1 cellular context compared by ENCODE assay signal in the genomic region with DNA sequence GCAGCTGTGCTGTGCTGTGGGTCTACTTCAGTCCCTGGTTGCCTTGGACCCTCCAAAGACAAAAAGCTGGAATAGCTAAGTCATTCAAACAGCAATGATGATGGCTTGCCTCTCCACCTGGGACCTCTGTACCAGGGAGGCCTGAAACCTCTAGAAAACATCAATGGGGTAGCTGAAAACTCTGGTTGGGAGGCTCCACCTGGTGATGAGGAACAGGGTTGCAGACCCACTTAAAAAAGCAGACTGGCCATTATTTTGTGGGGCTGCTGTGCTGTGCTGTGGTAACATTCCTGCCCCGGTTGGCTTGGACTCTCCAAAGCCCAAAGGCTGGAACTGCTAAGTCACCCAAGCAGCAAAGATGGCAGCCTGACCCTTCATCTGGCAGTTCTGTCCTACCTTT.
TF ChIP-seq lines count a peak whose summit lies in the region.

No MANE protein-coding gene starts in this region.

TF ChIP-seq in IMR-90, 13 proteins besides CTCF, POLR2A, EP300 and RAD21 (continued from another document):
- TF ChIP-seq, protein P1, sequence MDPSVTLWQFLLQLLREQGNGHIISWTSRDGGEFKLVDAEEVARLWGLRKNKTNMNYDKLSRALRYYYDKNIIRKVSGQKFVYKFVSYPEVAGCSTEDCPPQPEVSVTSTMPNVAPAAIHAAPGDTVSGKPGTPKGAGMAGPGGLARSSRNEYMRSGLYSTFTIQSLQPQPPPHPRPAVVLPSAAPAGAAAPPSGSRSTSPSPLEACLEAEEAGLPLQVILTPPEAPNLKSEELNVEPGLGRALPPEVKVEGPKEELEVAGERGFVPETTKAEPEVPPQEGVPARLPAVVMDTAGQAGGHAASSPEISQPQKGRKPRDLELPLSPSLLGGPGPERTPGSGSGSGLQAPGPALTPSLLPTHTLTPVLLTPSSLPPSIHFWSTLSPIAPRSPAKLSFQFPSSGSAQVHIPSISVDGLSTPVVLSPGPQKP (IDR thresholded peaks at IDR 0.05; ENCODE audit: borderline replicate concordance, low read depth, low read length): no peak
- TF ChIP-seq MXI1 (IDR thresholded peaks at IDR 0.05; ENCODE audit: borderline replicate concordance, low read depth, low read length) (no peak), MAFK (IDR thresholded peaks at IDR 0.05; ENCODE audit: low read depth, low read length) (no peak)
